Comparison of ENCODE assay signal across 1 cellular context in the genomic region with DNA sequence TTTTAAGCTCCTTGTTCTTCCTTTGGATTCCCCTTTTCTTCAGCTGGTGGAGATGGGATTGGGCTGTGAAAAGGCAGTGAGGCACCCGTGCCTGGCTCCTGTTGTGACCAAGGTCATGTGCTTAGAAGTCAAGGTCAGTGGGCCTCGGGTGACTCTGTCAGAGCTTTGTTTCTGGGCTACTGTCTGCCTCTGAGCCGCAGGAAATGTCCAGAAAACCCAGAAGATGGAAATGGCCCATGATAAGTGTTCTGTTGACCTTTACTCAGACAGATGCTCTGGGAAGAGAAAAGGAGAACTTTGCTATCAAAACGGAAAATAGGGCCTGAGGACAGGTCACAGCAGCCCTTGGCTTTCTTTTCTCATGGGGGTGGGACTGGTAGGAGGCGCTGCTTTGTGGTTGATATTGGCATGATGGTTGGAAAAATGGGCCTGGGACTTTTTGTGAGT.
TF ChIP-seq lines count a peak whose summit lies in the region.

No MANE protein-coding gene starts in this region.

TF ChIP-seq in endothelial cell of umbilical vein, 7 proteins besides CTCF, POLR2A, EP300 and RAD21 (continued from another document):
- TF ChIP-seq EZH2 (IDR thresholded peaks at IDR 0.05; ENCODE audit: borderline replicate concordance, low read depth, low read length, severe bottlenecking) = no peak
